ENCODE assay signal across 3 cellular contexts in the genomic region with DNA sequence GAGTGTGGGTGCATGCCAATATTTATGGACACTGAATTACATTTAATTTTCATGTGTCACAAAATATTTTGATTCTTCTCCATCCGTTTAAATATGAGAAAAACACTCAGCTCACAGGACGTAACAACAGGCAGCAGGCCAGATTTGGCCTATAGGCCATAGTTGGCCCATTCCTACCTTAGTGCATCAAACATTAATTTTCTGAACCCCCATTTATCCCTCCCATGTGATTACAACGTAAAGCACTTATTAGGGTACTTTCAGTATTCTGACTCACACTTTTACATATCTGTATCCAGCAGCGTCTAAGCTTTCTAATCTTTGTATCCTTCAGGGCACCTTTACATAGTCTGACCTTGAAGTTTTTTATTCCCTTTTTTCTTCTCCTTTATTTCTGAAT.
TF ChIP-seq lines count a peak whose summit lies in the region.

No MANE protein-coding gene starts in this region.

TF ChIP-seq in A549, 52 proteins besides CTCF, POLR2A, EP300 and RAD21:
- TF ChIP-seq RNF2 (IDR thresholded peaks at IDR 0.05; ENCODE audit: borderline replicate concordance, low read depth) = no peak
- TF ChIP-seq HOXA7 (CRISPR knock-in tag; IDR thresholded peaks at IDR 0.05) = peak; percentile 87

TF ChIP-seq in GM23338, 12 proteins besides CTCF, POLR2A, EP300 and RAD21 (continues in another document):
- TF ChIP-seq STAT1 (IDR thresholded peaks at IDR 0.05; ENCODE audit: unreplicated experiment) = no peak
- no peak for TF ChIP-seq ZNF114 (CRISPR knock-in tag; IDR thresholded peaks at IDR 0.05)
- TF ChIP-seq, protein P1, sequence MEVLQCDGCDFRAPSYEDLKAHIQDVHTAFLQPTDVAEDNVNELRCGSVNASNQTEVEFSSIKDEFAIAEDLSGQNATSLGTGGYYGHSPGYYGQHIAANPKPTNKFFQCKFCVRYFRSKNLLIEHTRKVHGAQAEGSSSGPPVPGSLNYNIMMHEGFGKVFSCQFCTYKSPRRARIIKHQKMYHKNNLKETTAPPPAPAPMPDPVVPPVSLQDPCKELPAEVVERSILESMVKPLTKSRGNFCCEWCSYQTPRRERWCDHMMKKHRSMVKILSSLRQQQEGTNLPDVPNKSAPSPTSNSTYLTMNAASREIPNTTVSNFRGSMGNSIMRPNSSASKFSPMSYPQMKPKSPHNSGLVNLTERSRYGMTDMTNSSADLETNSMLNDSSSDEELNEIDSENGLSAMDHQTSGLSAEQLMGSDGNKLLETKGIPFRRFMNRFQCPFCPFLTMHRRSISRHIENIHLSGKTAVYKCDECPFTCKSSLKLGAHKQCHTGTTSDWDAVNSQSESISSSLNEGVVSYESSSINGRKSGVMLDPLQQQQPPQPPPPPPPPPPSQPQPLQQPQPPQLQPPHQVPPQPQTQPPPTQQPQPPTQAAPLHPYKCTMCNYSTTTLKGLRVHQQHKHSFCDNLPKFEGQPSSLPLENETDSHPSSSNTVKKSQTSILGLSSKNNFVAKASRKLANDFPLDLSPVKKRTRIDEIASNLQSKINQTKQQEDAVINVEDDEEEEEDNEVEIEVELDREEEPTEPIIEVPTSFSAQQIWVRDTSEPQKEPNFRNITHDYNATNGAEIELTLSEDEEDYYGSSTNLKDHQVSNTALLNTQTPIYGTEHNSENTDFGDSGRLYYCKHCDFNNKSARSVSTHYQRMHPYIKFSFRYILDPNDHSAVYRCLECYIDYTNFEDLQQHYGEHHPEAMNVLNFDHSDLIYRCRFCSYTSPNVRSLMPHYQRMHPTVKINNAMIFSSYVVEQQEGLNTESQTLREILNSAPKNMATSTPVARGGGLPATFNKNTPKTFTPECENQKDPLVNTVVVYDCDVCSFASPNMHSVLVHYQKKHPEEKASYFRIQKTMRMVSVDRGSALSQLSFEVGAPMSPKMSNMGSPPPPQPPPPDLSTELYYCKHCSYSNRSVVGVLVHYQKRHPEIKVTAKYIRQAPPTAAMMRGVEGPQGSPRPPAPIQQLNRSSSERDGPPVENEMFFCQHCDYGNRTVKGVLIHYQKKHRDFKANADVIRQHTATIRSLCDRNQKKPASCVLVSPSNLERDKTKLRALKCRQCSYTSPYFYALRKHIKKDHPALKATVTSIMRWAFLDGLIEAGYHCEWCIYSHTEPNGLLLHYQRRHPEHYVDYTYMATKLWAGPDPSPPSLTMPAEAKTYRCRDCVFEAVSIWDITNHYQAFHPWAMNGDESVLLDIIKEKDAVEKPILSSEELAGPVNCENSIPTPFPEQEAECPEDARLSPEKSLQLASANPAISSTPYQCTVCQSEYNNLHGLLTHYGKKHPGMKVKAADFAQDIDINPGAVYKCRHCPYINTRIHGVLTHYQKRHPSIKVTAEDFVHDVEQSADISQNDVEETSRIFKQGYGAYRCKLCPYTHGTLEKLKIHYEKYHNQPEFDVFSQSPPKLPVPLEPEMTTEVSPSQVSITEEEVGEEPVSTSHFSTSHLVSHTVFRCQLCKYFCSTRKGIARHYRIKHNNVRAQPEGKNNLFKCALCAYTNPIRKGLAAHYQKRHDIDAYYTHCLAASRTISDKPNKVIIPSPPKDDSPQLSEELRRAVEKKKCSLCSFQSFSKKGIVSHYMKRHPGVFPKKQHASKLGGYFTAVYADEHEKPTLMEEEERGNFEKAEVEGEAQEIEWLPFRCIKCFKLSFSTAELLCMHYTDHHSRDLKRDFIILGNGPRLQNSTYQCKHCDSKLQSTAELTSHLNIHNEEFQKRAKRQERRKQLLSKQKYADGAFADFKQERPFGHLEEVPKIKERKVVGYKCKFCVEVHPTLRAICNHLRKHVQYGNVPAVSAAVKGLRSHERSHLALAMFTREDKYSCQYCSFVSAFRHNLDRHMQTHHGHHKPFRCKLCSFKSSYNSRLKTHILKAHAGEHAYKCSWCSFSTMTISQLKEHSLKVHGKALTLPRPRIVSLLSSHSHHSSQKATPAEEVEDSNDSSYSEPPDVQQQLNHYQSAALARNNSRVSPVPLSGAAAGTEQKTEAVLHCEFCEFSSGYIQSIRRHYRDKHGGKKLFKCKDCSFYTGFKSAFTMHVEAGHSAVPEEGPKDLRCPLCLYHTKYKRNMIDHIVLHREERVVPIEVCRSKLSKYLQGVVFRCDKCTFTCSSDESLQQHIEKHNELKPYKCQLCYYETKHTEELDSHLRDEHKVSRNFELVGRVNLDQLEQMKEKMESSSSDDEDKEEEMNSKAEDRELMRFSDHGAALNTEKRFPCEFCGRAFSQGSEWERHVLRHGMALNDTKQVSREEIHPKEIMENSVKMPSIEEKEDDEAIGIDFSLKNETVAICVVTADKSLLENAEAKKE (CRISPR knock-in tag; IDR thresholded peaks at IDR 0.05) = no peak
- TF ChIP-seq NANOG (IDR thresholded peaks at IDR 0.05; ENCODE audit: borderline replicate concordance) = no peak
- TF ChIP-seq ZNF331 (CRISPR knock-in tag; IDR thresholded peaks at IDR 0.05; ENCODE audit: low read depth) = no peak
- TF ChIP-seq REST (IDR thresholded peaks at IDR 0.05; ENCODE audit: unreplicated experiment) = no peak
- TF ChIP-seq CREB1 (CRISPR knock-in tag; IDR thresholded peaks at IDR 0.05; ENCODE audit: low read depth) = no peak
- TF ChIP-seq EZH2phosphoT487 (IDR thresholded peaks at IDR 0.05; ENCODE audit: unreplicated experiment) = no peak
- TF ChIP-seq JUNB (IDR thresholded peaks at IDR 0.05; ENCODE audit: unreplicated experiment) = no peak

TF ChIP-seq in K562, 482 proteins besides CTCF, POLR2A, EP300 and RAD21:
- 0 out of 2 replicates have a peak, but pooled peaks have one; percentile 29 for TF ChIP-seq CBFA2T3 (IDR thresholded peaks at IDR 0.05)
- TF ChIP-seq RCOR1 (IDR thresholded peaks at IDR 0.05; ENCODE audit: borderline replicate concordance in 1 of 2, low read depth in 2 of 2, low read length in 2 of 2) = no peak
TF ChIP-seq in K562: peak in this region for 1.
